3 cellular contexts compared by ENCODE assay signal in genomic region chr12:3043406-3043805, GRCh38.
A peak's percentile ranks its signal among the peaks of the same experiment; 100 is the strongest.
TF ChIP-seq lines count a peak whose summit lies in the region.

No MANE protein-coding gene starts in this region.

TF ChIP-seq in HepG2, 621 proteins besides CTCF, POLR2A, EP300 and RAD21:
- TF ChIP-seq PLRG1 (conservative IDR thresholded peaks at IDR 0.05) = no peak
- no peak for TF ChIP-seq HMG20B (CRISPR knock-in tag; conservative IDR thresholded peaks at IDR 0.05)
- TF ChIP-seq CEBPZ (IDR thresholded peaks at IDR 0.05; ENCODE audit: low read length) = no peak
- no peak for TF ChIP-seq ZEB1 (IDR thresholded peaks at IDR 0.05; ENCODE audit: insufficient replicate concordance, low read depth)
- peak; percentile 37 for TF ChIP-seq AGO2 (optimal IDR thresholded peaks at IDR 0.05; ENCODE audit: low read depth, low read length)
- no peak for TF ChIP-seq TBX3 (IDR thresholded peaks at IDR 0.05; ENCODE audit: borderline replicate concordance)

TF ChIP-seq in WTC11, 78 proteins besides CTCF, POLR2A, EP300 and RAD21:
- TF ChIP-seq NFE2L1 (CRISPR knock-in tag; IDR thresholded peaks at IDR 0.05) = no peak
- TF ChIP-seq USF1 (CRISPR knock-in tag; IDR thresholded peaks at IDR 0.05) = no peak
- no peak for TF ChIP-seq IRF2 (CRISPR knock-in tag; IDR thresholded peaks at IDR 0.05; ENCODE audit: borderline replicate concordance, low read depth)
- no peak for TF ChIP-seq SMAD3 (CRISPR knock-in tag; IDR thresholded peaks at IDR 0.05; ENCODE audit: borderline replicate concordance)
- TF ChIP-seq ZNF532 (CRISPR knock-in tag; IDR thresholded peaks at IDR 0.05; ENCODE audit: borderline replicate concordance) = no peak
- TF ChIP-seq FOXP1 (CRISPR knock-in tag; IDR thresholded peaks at IDR 0.05; ENCODE audit: borderline replicate concordance) = no peak
- TF ChIP-seq CREB1 (CRISPR knock-in tag; IDR thresholded peaks at IDR 0.05) = no peak
- TF ChIP-seq ZNF416 (CRISPR knock-in tag; IDR thresholded peaks at IDR 0.05) = no peak
- TF ChIP-seq ESRRA (CRISPR knock-in tag; IDR thresholded peaks at IDR 0.05; ENCODE audit: borderline replicate concordance) = no peak
- no peak for TF ChIP-seq TEAD4 (CRISPR knock-in tag; IDR thresholded peaks at IDR 0.05)
- TF ChIP-seq RELA (CRISPR knock-in tag; IDR thresholded peaks at IDR 0.05; ENCODE audit: borderline replicate concordance) = no peak
- no peak for TF ChIP-seq ATF2 (CRISPR knock-in tag; IDR thresholded peaks at IDR 0.05; ENCODE audit: borderline replicate concordance, low read depth)
- TF ChIP-seq FOXK1 (CRISPR knock-in tag; IDR thresholded peaks at IDR 0.05) = no peak
- no peak for TF ChIP-seq ZBTB21 (CRISPR knock-in tag; IDR thresholded peaks at IDR 0.05; ENCODE audit: borderline replicate concordance)
- TF ChIP-seq ZSCAN18 (CRISPR knock-in tag; IDR thresholded peaks at IDR 0.05) = no peak
- TF ChIP-seq NFATC4 (CRISPR knock-in tag; IDR thresholded peaks at IDR 0.05) = no peak
- TF ChIP-seq CREM (CRISPR knock-in tag; IDR thresholded peaks at IDR 0.05) = no peak
- TF ChIP-seq JUN (CRISPR knock-in tag; IDR thresholded peaks at IDR 0.05) = no peak
- no peak for TF ChIP-seq MLX (CRISPR knock-in tag; IDR thresholded peaks at IDR 0.05)

TF ChIP-seq in SK-N-SH treated with all-trans-retinoic acid at 6 μM for 48 hours, 23 proteins besides CTCF, POLR2A, EP300 and RAD21 (continued from another document):
- no peak for TF ChIP-seq ZNF70 (CRISPR knock-in tag; IDR thresholded peaks at IDR 0.05)
- TF ChIP-seq ZFP3 (CRISPR knock-in tag; IDR thresholded peaks at IDR 0.05) = no peak
- no peak for TF ChIP-seq TOX (CRISPR knock-in tag; IDR thresholded peaks at IDR 0.05; ENCODE audit: borderline replicate concordance)
- TF ChIP-seq ESRRG (CRISPR knock-in tag; IDR thresholded peaks at IDR 0.05) = no peak
- TF ChIP-seq ZNF565 (CRISPR knock-in tag; conservative IDR thresholded peaks at IDR 0.05; ENCODE audit: low read depth) = no peak
- TF ChIP-seq ARNTL (CRISPR knock-in tag; IDR thresholded peaks at IDR 0.05; ENCODE audit: borderline replicate concordance, low read depth) = no peak
- TF ChIP-seq ZNF8 (CRISPR knock-in tag; IDR thresholded peaks at IDR 0.05) = no peak
- TF ChIP-seq CREB5 (CRISPR knock-in tag; IDR thresholded peaks at IDR 0.05; ENCODE audit: low read depth) = no peak
- no peak for TF ChIP-seq PPARA (CRISPR knock-in tag; IDR thresholded peaks at IDR 0.05; ENCODE audit: borderline replicate concordance)
- no peak for TF ChIP-seq CSRNP3 (CRISPR knock-in tag; IDR thresholded peaks at IDR 0.05)
- no peak for TF ChIP-seq POU6F1 (CRISPR knock-in tag; IDR thresholded peaks at IDR 0.05; ENCODE audit: borderline replicate concordance, low read depth)
- TF ChIP-seq BACH2 (CRISPR knock-in tag; IDR thresholded peaks at IDR 0.05; ENCODE audit: borderline replicate concordance) = no peak
- TF ChIP-seq ZC3H10 (CRISPR knock-in tag; IDR thresholded peaks at IDR 0.05) = no peak
- no peak for TF ChIP-seq CSDC2 (CRISPR knock-in tag; IDR thresholded peaks at IDR 0.05)
- TF ChIP-seq SNAI2 (CRISPR knock-in tag; IDR thresholded peaks at IDR 0.05) = no peak
- no peak for TF ChIP-seq TCF4 (CRISPR knock-in tag; IDR thresholded peaks at IDR 0.05; ENCODE audit: borderline replicate concordance)
- no peak for TF ChIP-seq PATZ1 (CRISPR knock-in tag; IDR thresholded peaks at IDR 0.05; ENCODE audit: borderline replicate concordance)
- no peak for TF ChIP-seq TSHZ2 (CRISPR knock-in tag; IDR thresholded peaks at IDR 0.05)
- TF ChIP-seq GLIS3 (CRISPR knock-in tag; IDR thresholded peaks at IDR 0.05) = no peak
TF ChIP-seq in SK-N-SH treated with all-trans-retinoic acid at 6 μM for 48 hours: peak in this region for 0.
